Comparison of ENCODE assay signal across 21 cellular contexts in the genomic region with DNA sequence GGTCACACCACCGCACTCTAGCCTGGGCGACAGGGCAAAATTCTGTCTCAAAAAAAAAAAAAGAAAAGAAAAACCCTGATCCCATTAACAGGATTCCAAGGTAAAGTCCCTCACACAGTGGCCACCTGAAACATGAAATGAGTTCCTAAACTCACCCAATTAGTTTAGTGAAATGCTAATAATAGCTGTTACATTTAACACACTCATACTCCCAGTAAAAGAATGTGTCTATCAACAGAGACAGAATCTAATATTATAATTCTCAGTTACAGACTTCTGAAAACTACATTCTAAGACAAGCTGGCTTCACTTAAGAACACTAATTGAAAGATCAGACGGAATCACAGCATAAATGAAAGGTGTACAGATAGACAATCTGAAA.
"Had no signal": no experiment of that assay in that cellular context is flagged by ENCODE, and none has a peak within 500 bp of the region (broad histone marks: within the 10 kb centered on the region; RNA-seq: fewer than 3 reads in every experiment).

No MANE protein-coding gene starts in this region.

- H3K27ac ChIP-seq: coronary artery, right lobe of liver, SK-N-MC, spleen, thyroid gland, uterus had no signal

- H3K4me1 Mint-ChIP-seq: immature natural killer cell had no signal

- H3K4me1 ChIP-seq: thyroid gland, uterus had no signal

- H3K27me3 Mint-ChIP-seq: activated CD4-positive, alpha-beta memory T cell treated with anti-CD3 and anti-CD28 coated beads for 36 hours; activated CD8-positive, alpha-beta memory T cell treated with anti-CD3 and anti-CD28 coated beads, Interleukin-2, amount 10 ng/mL, durations not matched to agents 7 days and 5 days; activated naive CD4-positive, alpha-beta T cell treated with anti-CD3 and anti-CD28 coated beads, Interleukin-2, amount 50 U/mL, for 24 hours; activated T-cell treated with anti-CD3 and anti-CD28 coated beads, Interleukin-2, amount 50 U/mL, for 24 hours; effector memory CD8-positive, alpha-beta T cell; naive thymus-derived CD8-positive, alpha-beta T cell; T-cell had no signal

- ATAC-seq: activated CD8-positive, alpha-beta memory T cell treated with anti-CD3 and anti-CD28 coated beads, Interleukin-2, amount 10 ng/mL, durations not matched to agents 7 days and 5 days; effector memory CD8-positive, alpha-beta T cell; naive thymus-derived CD8-positive, alpha-beta T cell; T-cell had no signal

- H3K9me3 ChIP-seq: right lobe of liver, spleen, thyroid gland, uterus had no signal

- H3K9me3 Mint-ChIP-seq: activated CD4-positive, alpha-beta memory T cell treated with anti-CD3 and anti-CD28 coated beads for 36 hours; activated naive CD4-positive, alpha-beta T cell treated with anti-CD3 and anti-CD28 coated beads, Interleukin-2, amount 50 U/mL, for 24 hours; activated T-cell treated with anti-CD3 and anti-CD28 coated beads, Interleukin-2, amount 50 U/mL, for 24 hours; effector memory CD8-positive, alpha-beta T cell; immature natural killer cell; naive thymus-derived CD8-positive, alpha-beta T cell; T-cell had no signal

- H3K27me3 ChIP-seq: right lobe of liver, spleen, thyroid gland, uterus had no signal

- DNase-seq: activated CD4-positive, alpha-beta memory T cell treated with anti-CD3 and anti-CD28 coated beads for 36 hours; activated CD4-positive, alpha-beta T cell treated with anti-CD3 and anti-CD28 coated beads for 1 hour; activated CD8-positive, alpha-beta memory T cell treated with anti-CD3 and anti-CD28 coated beads, Interleukin-2, amount 10 ng/mL, durations not matched to agents 7 days and 5 days; activated effector memory CD4-positive, alpha-beta T cell treated with Interleukin-2 at 50 U/mL for 16 hours; activated T-cell treated with anti-CD3 and anti-CD28 coated beads, Interleukin-2, amount 50 U/mL, for 24 hours; central memory CD4-positive, alpha-beta T cell; effector memory CD8-positive, alpha-beta T cell; foreskin melanocyte; head of caudate nucleus; immature natural killer cell; naive thymus-derived CD8-positive, alpha-beta T cell; occipital lobe; right lobe of liver; spleen; T-cell; thyroid gland; uterus had no signal

- H3K4me3 ChIP-seq: coronary artery, lung, right lobe of liver, SK-N-MC, spleen, thyroid gland, uterus had no signal

- H3K27ac Mint-ChIP-seq: activated CD4-positive, alpha-beta memory T cell treated with anti-CD3 and anti-CD28 coated beads for 36 hours; activated CD8-positive, alpha-beta memory T cell treated with anti-CD3 and anti-CD28 coated beads, Interleukin-2, amount 10 ng/mL, durations not matched to agents 7 days and 5 days; activated naive CD4-positive, alpha-beta T cell treated with anti-CD3 and anti-CD28 coated beads, Interleukin-2, amount 50 U/mL, for 24 hours; effector memory CD8-positive, alpha-beta T cell; immature natural killer cell; T-cell had no signal

- H3K4me3 Mint-ChIP-seq: activated CD4-positive, alpha-beta memory T cell treated with anti-CD3 and anti-CD28 coated beads for 36 hours; activated CD8-positive, alpha-beta memory T cell treated with anti-CD3 and anti-CD28 coated beads, Interleukin-2, amount 10 ng/mL, durations not matched to agents 7 days and 5 days; activated naive CD4-positive, alpha-beta T cell treated with anti-CD3 and anti-CD28 coated beads, Interleukin-2, amount 50 U/mL, for 24 hours; activated T-cell treated with anti-CD3 and anti-CD28 coated beads, Interleukin-2, amount 50 U/mL, for 24 hours; effector memory CD8-positive, alpha-beta T cell; immature natural killer cell; naive thymus-derived CD8-positive, alpha-beta T cell; T-cell had no signal

- H3K36me3 ChIP-seq: uterus had no signal
